ENCODE assay signal across 9 cellular contexts in the genomic region with DNA sequence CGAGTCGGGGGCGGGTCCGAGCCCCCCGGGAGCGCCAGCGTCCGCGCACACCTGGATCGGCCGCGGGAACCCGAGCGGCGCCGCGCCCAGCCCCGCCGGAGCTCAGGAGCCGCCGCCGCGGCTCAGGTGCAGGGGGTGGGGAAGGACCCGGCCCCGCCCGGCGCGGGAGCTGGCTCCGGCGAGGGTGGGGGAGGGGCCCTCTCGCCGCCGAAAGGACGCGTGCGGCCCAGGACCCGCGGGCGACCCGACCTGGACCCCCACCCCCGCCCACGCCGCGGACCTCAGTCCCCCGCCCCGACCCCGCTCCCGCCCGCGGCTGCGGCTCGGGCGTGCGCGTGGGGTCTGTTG. TPM values are rescaled to one million over a fixed set of nuclear protein-coding genes. Genes with fewer than 3 reads are reported as not detected.
DNase-seq lines count a peak whose midpoint lies in the region; ATAC-seq, FAIRE-seq and TF ChIP-seq lines count a peak whose summit lies in the region.
"Had no signal": no experiment of that assay in that cellular context is flagged by ENCODE, and none has a peak within 500 bp of the region (broad histone marks: within the 10 kb centered on the region; RNA-seq: fewer than 3 reads in every experiment).

A gene (minus strand): TSS at position 144 of the 348 bp plus-strand sequence. CDS start 105,251 bp downstream, outside the sequence.

- intact Hi-C loops in right cardiac atrium (cut with DNase I) (no loop called here), Right ventricle myocardium superior (cut with DNase I) (no loop called here), endothelial cell of umbilical vein (cut with micrococcal nuclease) (loop anchor here (5.0 kb wide), 1 partner anchor 785 kb away; no protein-coding TSS in a partner anchor)

- no peak for FAIRE-seq in endothelial cell of umbilical vein (lab: Jason Lieb, UNC)
- FAIRE-seq in H54 (lab: Jason Lieb, UNC), result no peak

- H3K9me3 ChIP-seq in right cardiac atrium (ENCODE audit: control insufficient read depth, low read length), result no peaks in the 10 kb centered on the region
- H3K9me3 ChIP-seq in endothelial cell of umbilical vein (replicated peaks; ENCODE audit: control insufficient read depth, insufficient read depth, low read length), result no peaks in the 10 kb centered on the region
- no peaks in the 10 kb centered on the region for H3K9me3 ChIP-seq in muscle layer of duodenum (ENCODE audit: control insufficient read depth in 1 of 2, low read length in 2 of 2)

- CTCF ChIA-PET in endothelial cell of umbilical vein (lab: Charles Lee), result interaction anchor here (1.0 kb wide), 1 partner anchor 10 kb away, joined by 3 read pairs; no protein-coding TSS in a partner anchor

- no peak for TF ChIP-seq CTCF in endothelial cell of umbilical vein (IDR thresholded peaks at IDR 0.05; ENCODE audit: extremely low read depth in 1 of 2, insufficient read depth in 1 of 2, low read depth in 1 of 2, low read length in 2 of 2)

- no peak for ATAC-seq in right cardiac atrium
- ATAC-seq in Right ventricle myocardium superior (ENCODE audit: poor library complexity), result no peak
- no peak for ATAC-seq in GM18861 (IDR thresholded peaks at IDR 0.05; ENCODE audit: unreplicated experiment)

- no peaks in the 10 kb centered on the region for H3K36me3 ChIP-seq in endothelial cell of umbilical vein (ENCODE audit: control insufficient read depth in 2 of 2, extremely low read depth in 1 of 2, insufficient read depth in 2 of 2, low read length in 2 of 2)
- H3K36me3 ChIP-seq in muscle layer of duodenum (ENCODE audit: control insufficient read depth in 1 of 2, insufficient read depth in 2 of 2, low read length in 2 of 2), result no peaks in the 10 kb centered on the region

- H3K4me2 ChIP-seq in endothelial cell of umbilical vein (ENCODE audit: insufficient read depth, low read length), result no peak within 1 kb of the TSS

- no peak within 1 kb of the TSS for H2AFZ ChIP-seq in endothelial cell of umbilical vein (ENCODE audit: low read depth, low read length)

- no peaks in the 10 kb centered on the region for H4K20me1 ChIP-seq in endothelial cell of umbilical vein (replicated peaks; ENCODE audit: control insufficient read depth, extremely low read depth, insufficient read depth, low read length)

- POLR2A ChIA-PET in endothelial cell of umbilical vein (lab: Charles Lee), result no interaction called here

- H3K9ac ChIP-seq in endothelial cell of umbilical vein (replicated peaks; ENCODE audit: extremely low read depth, insufficient read depth, low read length), result no peak within 1 kb of the TSS

- no peak for DNase-seq in right cardiac atrium
- no peak for DNase-seq in Right ventricle myocardium superior
- DNase-seq in endothelial cell of umbilical vein (ENCODE audit: low read depth, low spot score), result no peak
- no peak for DNase-seq in medulla oblongata (ENCODE audit: extremely low spot score)
- DNase-seq in H54 (ENCODE audit: insufficient read length, low spot score), result no peak
- DNase-seq in T-helper 9 cell, result no peak
- DNase-seq: DND-41 had no signal

- H3K27ac ChIP-seq in right cardiac atrium (ENCODE audit: low read length), result no peak within 1 kb of the TSS
- no peak within 1 kb of the TSS for H3K27ac ChIP-seq in endothelial cell of umbilical vein (ENCODE audit: insufficient read depth, low read depth, low read length)
- no peak within 1 kb of the TSS for H3K27ac ChIP-seq in muscle layer of duodenum (ENCODE audit: low read length)

- peaks cover 7% of the 10 kb centered on the region for H3K4me1 ChIP-seq in right cardiac atrium (ENCODE audit: control insufficient read depth, insufficient read depth, low read length)
- no peaks in the 10 kb centered on the region for H3K4me1 ChIP-seq in endothelial cell of umbilical vein (ENCODE audit: control insufficient read depth, extremely low read depth, insufficient read depth, low read length)
- peaks cover 0 to 27% of the 10 kb centered on the region in 2 donors for H3K4me1 ChIP-seq in muscle layer of duodenum (ENCODE audit: control insufficient read depth in 1 of 2, insufficient read depth in 2 of 2, low read length in 2 of 2)

- no peaks in the 10 kb centered on the region for H3K27me3 ChIP-seq in right cardiac atrium (ENCODE audit: control insufficient read depth, insufficient read depth)
- H3K27me3 ChIP-seq in endothelial cell of umbilical vein (ENCODE audit: control insufficient read depth in 2 of 2, insufficient read depth in 2 of 2, low read length in 2 of 2), result peaks cover 10 to 34% of the 10 kb centered on the region in 2 experiments
- peaks cover 12% of the 10 kb centered on the region for H3K27me3 ChIP-seq in muscle layer of duodenum (ENCODE audit: low read depth, low read length)

- 1% methylated on average over 55 of the region's 55 CpGs for WGBS in right cardiac atrium

- H3K9me1 ChIP-seq in endothelial cell of umbilical vein (replicated peaks; ENCODE audit: control insufficient read depth, extremely low read depth, insufficient read depth, low read length), result no peaks in the 10 kb centered on the region

- dilution Hi-C loops in endothelial cell of umbilical vein (cut with MboI; ENCODE audit: extremely low pct_ligation_motif_present, low sequenced_read_pairs), result no loop called here

- peak within 1 kb of the TSS; percentile 71 for H3K4me3 ChIP-seq in right cardiac atrium (ENCODE audit: low read length)
- H3K4me3 ChIP-seq in endothelial cell of umbilical vein (replicated peaks in 1 of 3; ENCODE audit: insufficient read depth in 1 of 3, low read depth in 1 of 3, low read length in 3 of 3), result no peak within 1 kb of the TSS
- peak within 1 kb of the TSS; percentile 50 to 65 for H3K4me3 ChIP-seq in muscle layer of duodenum (ENCODE audit: low read depth in 1 of 2, low read length in 2 of 2)

- BruUV-seq in endothelial cell of umbilical vein (replicated peaks; lab: Mats Ljungman, UMichigan), result no TSS peak

- no peaks in the 10 kb centered on the region for H3K79me2 ChIP-seq in endothelial cell of umbilical vein (ENCODE audit: control insufficient read depth, insufficient read depth, low read length)

- no peak for TF ChIP-seq POLR2A in endothelial cell of umbilical vein (IDR thresholded peaks at IDR 0.05; ENCODE audit: low read depth, low read length)
- no peak for TF ChIP-seq POLR2A in H54 (IDR thresholded peaks at IDR 0.05; ENCODE audit: low read depth, low read length)

TF ChIP-seq in endothelial cell of umbilical vein, 7 proteins besides CTCF, POLR2A, EP300 and RAD21:
- TF ChIP-seq FOS (IDR thresholded peaks at IDR 0.05; ENCODE audit: borderline replicate concordance, insufficient read depth, low read length) (no peak), EZH2 (IDR thresholded peaks at IDR 0.05; ENCODE audit: borderline replicate concordance, low read depth, low read length, severe bottlenecking) (peak; percentile 23)

RNA-seq across cellular contexts. Expression of the gene that starts here (rescaled TPM):
- total RNA-seq in right cardiac atrium, result under 1 TPM; 0.03 to 0.26 (median 0.13) TPM
- polyA plus RNA-seq in right cardiac atrium, result 0.23 TPM
- 0.11 TPM for total RNA-seq in Right ventricle myocardium superior
- not detected in 2 replicates for total RNA-seq in endothelial cell of umbilical vein
- not detected in 2 replicates for polyA plus RNA-seq in endothelial cell of umbilical vein
- polyA plus RNA-seq in endothelial cell of umbilical vein (2011; cell fraction: cytosol; rRNA removed), result not detected in 2 replicates
- polyA plus RNA-seq in endothelial cell of umbilical vein (2011; cell fraction: nucleus; rRNA removed), result not detected in 2 replicates
- polyA plus RNA-seq in endothelial cell of umbilical vein (2012), result not detected in 2 replicates
- 0.17 TPM in 1 of 2 replicates, not detected in the other for polyA minus RNA-seq in endothelial cell of umbilical vein
- not detected for polyA minus RNA-seq in endothelial cell of umbilical vein (2011; cell fraction: cytosol; rRNA and poly(A)+ RNA removed)
- not detected in 2 replicates for polyA minus RNA-seq in endothelial cell of umbilical vein (2011; cell fraction: nucleus; rRNA and poly(A)+ RNA removed)

Comparison
In these comparisons a context has a peak if more than half of its experiments do, and no peak if none do; other contexts are left out.
1. H3K4me3 ChIP-seq: peak in right cardiac atrium (single experiment) and muscle layer of duodenum (2 of 2); none in endothelial cell of umbilical vein (0 of 3).